In the genomic region with DNA sequence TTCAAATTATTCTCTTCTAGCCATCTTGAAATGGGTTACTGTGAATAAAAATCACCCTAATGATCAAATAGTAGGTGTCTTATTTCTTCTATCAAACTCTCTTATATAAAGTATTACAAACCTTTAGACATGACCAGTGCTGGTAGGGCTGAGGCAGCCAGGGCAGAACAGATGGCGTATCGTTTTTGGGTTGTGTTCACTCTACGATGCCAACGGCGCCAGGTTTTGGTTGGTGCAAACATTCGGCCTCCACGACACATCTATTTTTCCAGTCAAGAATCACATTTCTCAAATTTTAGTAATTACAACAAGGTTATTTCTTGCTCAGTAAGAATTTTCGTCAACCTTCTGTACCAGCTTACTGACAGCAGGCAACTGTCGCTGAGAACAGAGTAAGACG, we compare ENCODE assay signal across 1 cellular context.
TF ChIP-seq lines count a peak whose summit lies in the region.

No MANE protein-coding gene starts in this region.

TF ChIP-seq in GM23338, 12 proteins besides CTCF, POLR2A, EP300 and RAD21:
- TF ChIP-seq, protein P1, sequence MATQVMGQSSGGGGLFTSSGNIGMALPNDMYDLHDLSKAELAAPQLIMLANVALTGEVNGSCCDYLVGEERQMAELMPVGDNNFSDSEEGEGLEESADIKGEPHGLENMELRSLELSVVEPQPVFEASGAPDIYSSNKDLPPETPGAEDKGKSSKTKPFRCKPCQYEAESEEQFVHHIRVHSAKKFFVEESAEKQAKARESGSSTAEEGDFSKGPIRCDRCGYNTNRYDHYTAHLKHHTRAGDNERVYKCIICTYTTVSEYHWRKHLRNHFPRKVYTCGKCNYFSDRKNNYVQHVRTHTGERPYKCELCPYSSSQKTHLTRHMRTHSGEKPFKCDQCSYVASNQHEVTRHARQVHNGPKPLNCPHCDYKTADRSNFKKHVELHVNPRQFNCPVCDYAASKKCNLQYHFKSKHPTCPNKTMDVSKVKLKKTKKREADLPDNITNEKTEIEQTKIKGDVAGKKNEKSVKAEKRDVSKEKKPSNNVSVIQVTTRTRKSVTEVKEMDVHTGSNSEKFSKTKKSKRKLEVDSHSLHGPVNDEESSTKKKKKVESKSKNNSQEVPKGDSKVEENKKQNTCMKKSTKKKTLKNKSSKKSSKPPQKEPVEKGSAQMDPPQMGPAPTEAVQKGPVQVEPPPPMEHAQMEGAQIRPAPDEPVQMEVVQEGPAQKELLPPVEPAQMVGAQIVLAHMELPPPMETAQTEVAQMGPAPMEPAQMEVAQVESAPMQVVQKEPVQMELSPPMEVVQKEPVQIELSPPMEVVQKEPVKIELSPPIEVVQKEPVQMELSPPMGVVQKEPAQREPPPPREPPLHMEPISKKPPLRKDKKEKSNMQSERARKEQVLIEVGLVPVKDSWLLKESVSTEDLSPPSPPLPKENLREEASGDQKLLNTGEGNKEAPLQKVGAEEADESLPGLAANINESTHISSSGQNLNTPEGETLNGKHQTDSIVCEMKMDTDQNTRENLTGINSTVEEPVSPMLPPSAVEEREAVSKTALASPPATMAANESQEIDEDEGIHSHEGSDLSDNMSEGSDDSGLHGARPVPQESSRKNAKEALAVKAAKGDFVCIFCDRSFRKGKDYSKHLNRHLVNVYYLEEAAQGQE (IDR thresholded peaks at IDR 0.05; ENCODE audit: unreplicated experiment) = no peak
- TF ChIP-seq CREB1 (CRISPR knock-in tag; IDR thresholded peaks at IDR 0.05; ENCODE audit: low read depth) (no peak), JUNB (IDR thresholded peaks at IDR 0.05; ENCODE audit: unreplicated experiment) (no peak), NANOG (IDR thresholded peaks at IDR 0.05; ENCODE audit: borderline replicate concordance) (no peak)
- TF ChIP-seq, protein P2, sequence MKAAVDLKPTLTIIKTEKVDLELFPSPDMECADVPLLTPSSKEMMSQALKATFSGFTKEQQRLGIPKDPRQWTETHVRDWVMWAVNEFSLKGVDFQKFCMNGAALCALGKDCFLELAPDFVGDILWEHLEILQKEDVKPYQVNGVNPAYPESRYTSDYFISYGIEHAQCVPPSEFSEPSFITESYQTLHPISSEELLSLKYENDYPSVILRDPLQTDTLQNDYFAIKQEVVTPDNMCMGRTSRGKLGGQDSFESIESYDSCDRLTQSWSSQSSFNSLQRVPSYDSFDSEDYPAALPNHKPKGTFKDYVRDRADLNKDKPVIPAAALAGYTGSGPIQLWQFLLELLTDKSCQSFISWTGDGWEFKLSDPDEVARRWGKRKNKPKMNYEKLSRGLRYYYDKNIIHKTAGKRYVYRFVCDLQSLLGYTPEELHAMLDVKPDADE (IDR thresholded peaks at IDR 0.05) = no peak
